Comparison of ENCODE assay signal across 27 cellular contexts in the genomic region with DNA sequence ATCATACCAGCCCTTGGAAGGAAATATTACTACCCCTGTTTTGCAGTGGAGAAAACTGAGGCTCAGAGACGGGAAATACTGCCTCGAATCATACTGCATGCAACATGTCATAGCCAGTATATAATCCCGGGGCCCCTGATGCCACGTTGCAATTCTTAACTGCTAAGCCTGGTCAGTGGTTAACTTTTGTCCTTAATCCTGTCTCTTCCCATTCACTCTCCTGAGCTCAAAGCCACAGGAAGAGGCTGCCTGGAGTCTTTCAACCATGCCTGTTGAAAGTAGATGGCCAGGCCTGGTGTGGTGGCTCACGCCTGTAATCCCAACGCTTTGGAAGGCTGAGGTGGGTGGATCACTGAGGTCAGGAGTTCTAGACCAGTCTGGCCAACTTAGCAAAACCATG.
"Had no signal": no experiment of that assay in that cellular context is flagged by ENCODE, and none has a peak within 500 bp of the region (broad histone marks: within the 10 kb centered on the region; RNA-seq: fewer than 3 reads in every experiment).

No MANE protein-coding gene starts in this region.

- H3K9me3 ChIP-seq: colonic mucosa, esophagus squamous epithelium, gastrocnemius medialis, left lung, lower lobe of right lung, mucosa of descending colon had no signal

- H3K9me3 Mint-ChIP-seq: dendritic cell treated with granulocyte-macrophage colony-stimulating factor and Interleukin-4, amounts not matched to agents 40 ng/mL and 50 ng/mL, for 4 days; effector memory CD8-positive, alpha-beta T cell had no signal

- H3K27me3 Mint-ChIP-seq: effector memory CD8-positive, alpha-beta T cell had no signal

- H3K36me3 ChIP-seq: colonic mucosa, esophagus squamous epithelium, gastrocnemius medialis, left lung, lower lobe of right lung had no signal

- H3K27me3 ChIP-seq: colonic mucosa, esophagus squamous epithelium, gastrocnemius medialis, heart right ventricle, left lung had no signal

- H3K4me3 ChIP-seq: colonic mucosa, esophagus squamous epithelium, gastrocnemius medialis, heart right ventricle, left lung, lower lobe of right lung, mucosa of descending colon had no signal

- DNase-seq: colonic mucosa; cortex of kidney; effector CD8-positive, alpha-beta T cell; effector memory CD8-positive, alpha-beta T cell; endodermal cell; erythroblast; esophagus squamous epithelium; foreskin fibroblast; foreskin melanocyte; gastrocnemius medialis; glutamatergic neuron; head of caudate nucleus; heart right ventricle; hippocampal formation; left cardiac atrium; left lung; left ventricle myocardium superior; lower lobe of right lung; mesenchymal stem cell; mucosa of descending colon had no signal

- H3K4me3 Mint-ChIP-seq: dendritic cell treated with granulocyte-macrophage colony-stimulating factor and Interleukin-4, amounts not matched to agents 40 ng/mL and 50 ng/mL, for 4 days; effector memory CD8-positive, alpha-beta T cell; endodermal cell; mesothelial cell of epicardium had no signal

- H3K27ac ChIP-seq: colonic mucosa, epithelial cell of prostate, esophagus squamous epithelium, gastrocnemius medialis, heart right ventricle, left lung, lower lobe of right lung had no signal

- H3K27ac Mint-ChIP-seq: dendritic cell treated with granulocyte-macrophage colony-stimulating factor and Interleukin-4, amounts not matched to agents 40 ng/mL and 50 ng/mL, for 4 days; endodermal cell; mesothelial cell of epicardium had no signal

- ATAC-seq: effector memory CD8-positive, alpha-beta T cell; esophagus mucosa; gastrocnemius medialis; heart right ventricle; left cardiac atrium; left lung; left ventricle myocardium superior; lower lobe of right lung; mucosa of descending colon had no signal

- H3K4me1 ChIP-seq: colonic mucosa, esophagus squamous epithelium, gastrocnemius medialis, left lung, lower lobe of right lung had no signal

- FAIRE-seq: endometrium, islet of Langerhans, keratinocyte had no signal

- H3K4me1 Mint-ChIP-seq: endodermal cell had no signal
